In the genomic region with DNA sequence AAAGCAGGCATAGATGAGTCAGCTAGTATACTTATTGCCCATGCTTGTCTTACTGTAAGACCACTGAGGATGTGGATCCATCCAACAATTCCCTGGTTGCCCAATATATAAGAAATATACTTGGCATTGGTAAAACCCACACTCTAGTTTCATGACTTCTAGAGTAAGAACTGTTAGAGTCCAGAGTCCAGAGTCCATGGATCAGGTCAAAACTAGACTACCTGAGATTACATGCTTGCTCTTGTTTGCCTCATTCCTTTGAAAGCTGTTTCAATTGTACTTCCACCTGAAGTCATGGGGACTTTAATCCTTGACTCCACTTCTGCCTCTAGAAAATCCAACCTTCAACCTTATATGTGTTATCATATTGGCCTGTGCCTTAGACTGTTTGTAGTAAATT, we compare ENCODE assay signal across 21 cellular contexts.
"Had no signal": no experiment of that assay in that cellular context is flagged by ENCODE, and none has a peak within 500 bp of the region (broad histone marks: within the 10 kb centered on the region; RNA-seq: fewer than 3 reads in every experiment).

No MANE protein-coding gene starts in this region.

- H3K4me1 ChIP-seq: esophagus muscularis mucosa, foreskin keratinocyte, gastroesophageal sphincter, heart left ventricle, left ventricle myocardium inferior, lower lobe of right lung had no signal

- FAIRE-seq: colon, endothelial cell of umbilical vein, frontal cortex, islet of Langerhans, keratinocyte had no signal

- H3K9me3 ChIP-seq: esophagus muscularis mucosa, gastroesophageal sphincter, lower lobe of right lung, mucosa of descending colon had no signal

- H3K27ac ChIP-seq: coronary artery, dorsolateral prefrontal cortex, esophagus muscularis mucosa, foreskin keratinocyte, gastroesophageal sphincter, heart left ventricle, hepatocyte, left ventricle myocardium inferior, lower lobe of right lung had no signal

- H3K4me2 ChIP-seq: hepatocyte had no signal

- DNase-seq: dermis blood vessel endothelial cell; dorsolateral prefrontal cortex; effector CD4-positive, alpha-beta T cell; effector memory CD4-positive, alpha-beta T cell; foreskin keratinocyte; heart left ventricle; left cardiac atrium; left ventricle myocardium inferior; lower lobe of right lung; mesenchymal stem cell; naive B cell had no signal

- ATAC-seq: foreskin keratinocyte, gastroesophageal sphincter, heart left ventricle, left cardiac atrium, lower lobe of right lung, mucosa of descending colon had no signal

- H3K27me3 ChIP-seq: dorsolateral prefrontal cortex, esophagus muscularis mucosa, foreskin keratinocyte, gastroesophageal sphincter, hepatocyte had no signal

- H2AFZ ChIP-seq: hepatocyte had no signal

- H3K4me3 ChIP-seq: coronary artery, dorsolateral prefrontal cortex, esophagus muscularis mucosa, gastroesophageal sphincter, heart left ventricle, hepatocyte, left ventricle myocardium inferior, lower lobe of right lung, mucosa of descending colon had no signal

- H3K79me2 ChIP-seq: hepatocyte had no signal

- H3K36me3 ChIP-seq: esophagus muscularis mucosa, gastroesophageal sphincter, heart left ventricle, left ventricle myocardium inferior, lower lobe of right lung had no signal
